In genomic region chr10:27838291-27838690, GRCh38 we compare ENCODE assay signal across 1 cellular context.
TF ChIP-seq lines count a peak whose summit lies in the region.

No MANE protein-coding gene starts in this region.

TF ChIP-seq in GM23338, 12 proteins besides CTCF, POLR2A, EP300 and RAD21 (continued from another document):
- no peak for TF ChIP-seq ZNF331 (CRISPR knock-in tag; IDR thresholded peaks at IDR 0.05; ENCODE audit: low read depth)
- TF ChIP-seq EZH2phosphoT487 (IDR thresholded peaks at IDR 0.05; ENCODE audit: unreplicated experiment), result no peak
